1 cellular context compared by ENCODE assay signal in genomic region chr11:66012946-66013761, GRCh38.
TF ChIP-seq lines count a peak whose summit lies in the region.

No MANE protein-coding gene starts in this region.

TF ChIP-seq in K562, 482 proteins besides CTCF, POLR2A, EP300 and RAD21 (continued from another document):
- TF ChIP-seq MGA (IDR thresholded peaks at IDR 0.05) (no peak), CREB5 (CRISPR knock-in tag; IDR thresholded peaks at IDR 0.05) (no peak), ETS2 (tag; IDR thresholded peaks at IDR 0.05; ENCODE audit: borderline replicate concordance, poor library complexity, severe bottlenecking) (no peak), CHCHD3 (CRISPR knock-in tag; IDR thresholded peaks at IDR 0.05) (no peak), FOXP1 (CRISPR knock-in tag; IDR thresholded peaks at IDR 0.05) (peak; percentile 79; the same call in 1 of the 2 replicates), TSC22D4 (tag; IDR thresholded peaks at IDR 0.05) (no peak), DLX4 (CRISPR knock-in tag; IDR thresholded peaks at IDR 0.05) (no peak), BRF1 (IDR thresholded peaks at IDR 0.05; ENCODE audit: borderline replicate concordance, extremely low read depth, insufficient read length) (no peak), ZNF143 (CRISPR knock-in tag; IDR thresholded peaks at IDR 0.05) (peak; percentile 58), CHAMP1 (IDR thresholded peaks at IDR 0.05) (no peak), FOXK1 (CRISPR knock-in tag; IDR thresholded peaks at IDR 0.05; ENCODE audit: borderline replicate concordance) (0 out of 2 replicates have a peak, but pooled peaks have one; percentile 65), BACH1 (tag; IDR thresholded peaks at IDR 0.05) (no peak), ZSCAN32 (CRISPR knock-in tag; IDR thresholded peaks at IDR 0.05) (no peak), IFI16 (CRISPR knock-in tag; IDR thresholded peaks at IDR 0.05) (no peak), REST (CRISPR knock-in tag; IDR thresholded peaks at IDR 0.05; ENCODE audit: low read depth) (peak; percentile 90), CLOCK (CRISPR knock-in tag; IDR thresholded peaks at IDR 0.05; ENCODE audit: borderline replicate concordance) (no peak), ZNF212 (CRISPR knock-in tag; IDR thresholded peaks at IDR 0.05) (no peak)
TF ChIP-seq in K562: peak in this region for 46.
